8 cellular contexts compared by ENCODE assay signal in the genomic region with DNA sequence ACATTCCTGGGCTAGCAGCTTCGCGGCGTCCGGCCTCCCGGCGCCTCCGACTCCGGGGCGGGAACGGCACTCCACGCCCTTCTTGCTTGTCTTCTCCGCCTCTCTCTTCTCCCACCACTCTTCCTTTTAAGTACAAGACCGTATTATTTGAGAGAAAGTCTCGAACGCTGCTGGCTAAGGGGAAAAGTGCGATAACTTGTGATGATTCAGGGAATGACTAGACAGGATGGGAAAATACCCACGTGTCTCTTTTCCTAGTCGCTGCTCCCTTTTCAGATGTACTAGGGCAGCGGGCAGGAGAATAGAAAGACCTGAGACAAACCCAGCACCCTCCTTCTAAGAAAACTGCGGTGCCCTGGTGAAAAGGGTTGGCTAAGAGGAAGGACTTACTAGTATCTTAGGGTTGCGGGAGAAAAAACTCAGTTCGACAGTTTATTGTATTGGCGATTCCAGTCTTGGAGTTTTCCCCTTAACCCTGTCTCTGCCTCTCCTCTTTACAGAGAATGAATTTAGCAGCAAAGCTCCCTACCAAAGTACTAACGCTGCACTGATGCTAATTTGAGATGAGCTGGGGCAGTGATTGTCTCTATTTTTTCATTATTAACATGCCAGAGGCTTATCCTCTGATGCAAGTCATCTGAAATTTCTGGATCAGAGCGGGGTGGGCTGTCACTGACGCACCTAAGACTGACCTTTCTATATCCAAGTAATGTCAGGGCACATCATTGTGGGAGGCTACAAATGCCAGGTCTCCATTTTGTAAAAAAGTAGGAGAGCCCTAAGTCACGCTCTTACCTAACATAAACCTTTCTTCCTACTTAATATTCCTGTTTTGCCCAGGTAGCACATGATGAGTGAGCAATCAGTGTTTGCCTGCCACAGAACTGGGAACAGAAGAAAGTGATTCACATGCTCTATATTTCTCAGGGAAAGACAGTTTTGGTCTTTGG. TPM values are rescaled to one million over a fixed set of nuclear protein-coding genes. Genes with fewer than 3 reads are reported as not detected.
DNase-seq lines count a peak whose midpoint lies in the region; ATAC-seq and TF ChIP-seq lines count a peak whose summit lies in the region.

No MANE protein-coding gene starts in this region.

- peak overlapping the region; percentile 98 for H3K4me2 ChIP-seq in MM.1S (ENCODE audit: low read depth, low read length)

- 2 to 7% methylated on average over 27 of the region's 27 CpGs for WGBS in sigmoid colon, 2 donors

- no peaks in the 10 kb centered on the region for H3K27me3 ChIP-seq in MM.1S (replicated peaks; ENCODE audit: insufficient read depth, low read length)
- no peaks in the 10 kb centered on the region for H3K27me3 ChIP-seq in ascending aorta
- H3K27me3 ChIP-seq in sigmoid colon: no peaks in the 10 kb centered on the region

- no peaks in the 10 kb centered on the region for H3K9me3 ChIP-seq in MM.1S (replicated peaks; ENCODE audit: insufficient read depth, low read length)
- H3K9me3 ChIP-seq in ascending aorta: no peaks in the 10 kb centered on the region
- H3K9me3 ChIP-seq in sigmoid colon: no peaks in the 10 kb centered on the region

- no peak for ATAC-seq in HG03097 (IDR thresholded peaks at IDR 0.05; ENCODE audit: low FRiP score, unreplicated experiment)
- ATAC-seq in HG03565 (IDR thresholded peaks at IDR 0.05; ENCODE audit: unreplicated experiment): no peak

- intact Hi-C loops in ascending aorta (cut with DNase I) (loop anchor here (2.0 to 10.0 kb wide), 6 partner anchors 46 to 496 kb away; a partner anchor contains a TSS), sigmoid colon (cut with DNase I) (loop anchor here (2.0 kb wide), 1 partner anchor 495 kb away; no protein-coding TSS in a partner anchor)

- H4K20me1 ChIP-seq in MM.1S (ENCODE audit: insufficient read depth, low read length): 0 out of 2 replicates have a peak, but pooled peaks cover 6% of the 10 kb centered on the region

- TF ChIP-seq POLR2A in sigmoid colon (IDR thresholded peaks at IDR 0.05): no peak

- H3K36me3 ChIP-seq in MM.1S (replicated peaks; ENCODE audit: insufficient read depth, low read length) (no peaks in the 10 kb centered on the region), ascending aorta (no peaks in the 10 kb centered on the region), sigmoid colon (no peaks in the 10 kb centered on the region)

- H3K9ac ChIP-seq in MM.1S (ENCODE audit: low read length): peak overlapping the region; percentile 53; the same call in 1 of the 2 replicates

- H3K27ac ChIP-seq in MM.1S (ENCODE audit: low read length): peak overlapping the region; percentile 33; the same call in 1 of the 2 replicates
- H3K27ac ChIP-seq in ascending aorta: peak overlapping the region; percentile 93 to 99
- peak overlapping the region; percentile 83 to 91 (median 87) for H3K27ac ChIP-seq in sigmoid colon

- in situ Hi-C loops in G401 (cut with HindIII; ENCODE audit: low sequenced_read_pairs): no loop called here

- DNase-seq in G401 (ENCODE audit: low spot score) (peak; percentile 57), MM.1S (no peak), ascending aorta (ENCODE audit: low spot score in 2 of 2) (peak in 1 of 2 donors; percentile 81), sigmoid colon (no peak)
- no peak for DNase-seq in activated CD4-positive, alpha-beta T cell treated with anti-CD3 and anti-CD28 coated beads, Interleukin-2, amount 50 U/mL, for 48 hours

- H3K4me1 ChIP-seq in MM.1S (ENCODE audit: low read length) (peaks cover 5% of the 10 kb centered on the region; the same call in 1 of the 2 replicates), ascending aorta (peaks cover 0 to 7% of the 10 kb centered on the region in 2 donors), sigmoid colon (peaks cover 0 to 31% (median 9%) of the 10 kb centered on the region in 4 donors)

- H3K4me3 ChIP-seq in MM.1S (ENCODE audit: low read length): peak overlapping the region; percentile 76
- peak overlapping the region; percentile 96 to 99 for H3K4me3 ChIP-seq in ascending aorta
- peak overlapping the region; percentile 86 for H3K4me3 ChIP-seq in iPS-11a (ENCODE audit: low read depth, low read length)
- H3K4me3 ChIP-seq in sigmoid colon: peak overlapping the region; percentile 69 to 88 (median 86)

- TF ChIP-seq EP300 in sigmoid colon (IDR thresholded peaks at IDR 0.05): no peak

- H3K79me2 ChIP-seq in MM.1S (ENCODE audit: low read length): peaks cover 36% of the 10 kb centered on the region

- peaks cover 16% of the 10 kb centered on the region; the same call in 1 of the 2 replicates for H3F3A ChIP-seq in MM.1S (ENCODE audit: insufficient read depth, low read length)

- TF ChIP-seq CTCF in MM.1S (IDR thresholded peaks at IDR 0.05; ENCODE audit: low read length) (no peak), ascending aorta (IDR thresholded peaks at IDR 0.05) (no peak), sigmoid colon (IDR thresholded peaks at IDR 0.05) (no peak)

- peak overlapping the region; percentile 87 for H2AFZ ChIP-seq in MM.1S (ENCODE audit: low read length)

- H3K9me2 ChIP-seq in MM.1S (replicated peaks; ENCODE audit: insufficient read depth, low read length): no peaks in the 10 kb centered on the region

RNA-seq across cellular contexts. Expression of a gene that starts 0.8 kb away (rescaled TPM):
- total RNA-seq in G401 (2014; rRNA removed; shearing (Covaris generic)): 38.7 and 44.4 TPM in 2 replicates
- 75.4 TPM for total RNA-seq in ascending aorta
- total RNA-seq in sigmoid colon: 10 to 100 TPM; 22.1 to 53.5 (median 30.2) TPM
- polyA plus RNA-seq in sigmoid colon: 10 to 100 TPM in 2 of 3 donors, 1 to 10 TPM in 1; 7.8 to 25.1 (median 15.7) TPM

Comparison
In these comparisons a context has a peak if more than half of its experiments do, and no peak if none do; other contexts are left out.
1. H3K27ac ChIP-seq: peak in every context shown above with its lines; median percentile 96 in ascending aorta; 87 in sigmoid colon; 33 in MM.1S.